In the genomic region with DNA sequence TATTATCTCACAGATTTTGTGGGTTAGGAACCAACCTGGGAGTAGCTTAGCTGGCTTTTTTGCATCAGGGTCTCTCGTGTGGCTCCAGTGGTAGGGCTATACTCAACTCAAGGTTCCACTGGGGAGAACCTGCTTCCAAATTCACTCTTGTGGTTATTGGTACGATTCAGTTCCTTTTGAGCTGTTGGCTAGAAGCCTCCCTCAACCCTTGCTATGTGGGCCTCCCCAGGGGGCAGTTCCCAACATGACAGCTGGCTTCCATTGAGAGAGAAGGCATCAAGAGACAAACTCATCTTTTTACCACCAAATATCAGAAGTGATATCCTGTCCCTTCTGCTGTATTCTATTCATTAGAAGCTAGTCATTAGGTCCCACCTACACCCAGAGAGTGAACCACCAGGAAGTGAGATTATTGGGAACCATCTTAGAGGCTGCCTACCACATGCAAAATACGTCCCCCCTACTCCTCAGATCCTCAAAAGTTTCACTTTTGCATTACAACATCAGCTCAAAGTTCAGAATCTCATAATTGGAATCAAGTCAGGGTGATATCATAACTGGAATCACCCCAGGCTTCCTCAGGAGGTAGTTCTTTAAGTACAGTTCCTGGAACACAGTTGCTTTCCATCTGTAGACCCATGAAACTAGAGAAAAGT, we compare ENCODE assay signal across 22 cellular contexts. TPM values are rescaled to one million over a fixed set of nuclear protein-coding genes. Genes with fewer than 3 reads are reported as not detected.
A peak's percentile ranks its signal among the peaks of the same experiment; 100 is the strongest.
DNase-seq lines count a peak whose midpoint lies in the region; ATAC-seq and TF ChIP-seq lines count a peak whose summit lies in the region.
"Had no signal": no experiment of that assay in that cellular context is flagged by ENCODE, and none has a peak within 500 bp of the region (broad histone marks: within the 10 kb centered on the region; RNA-seq: fewer than 3 reads in every experiment).

No MANE protein-coding gene starts in this region.

- TF ChIP-seq CTCF in fibroblast of the aortic adventitia (IDR thresholded peaks at IDR 0.05; ENCODE audit: insufficient read depth, low read length), result no peak
- TF ChIP-seq CTCF in CD4-positive, alpha-beta T cell (IDR thresholded peaks at IDR 0.05), result no peak

- no peak overlapping the region for H3K4me3 Mint-ChIP-seq in CD4-positive, alpha-beta T cell
- H3K4me3 Mint-ChIP-seq: CD4-positive, alpha-beta memory T cell; T-helper 1 cell treated with Interleukin-12 subunit alpha and Interleukin-12 subunit beta and Interleukin-4 antibody, amounts not matched to agents 30 μg/mL and 1 μg/mL, for 36 hours had no signal

- H3K27me3 ChIP-seq in CD4-positive, alpha-beta T cell (ENCODE audit: control insufficient read depth, insufficient read depth, low read length), result no peaks in the 10 kb centered on the region
- H3K27me3 ChIP-seq: colonic mucosa had no signal

- H3K36me3 Mint-ChIP-seq in CD4-positive, alpha-beta T cell (ENCODE audit: low read depth), result peaks cover 19% of the 10 kb centered on the region

- POLR2A ChIA-PET in CD4-positive, alpha-beta T cell (lab: Charles Lee), result no interaction called here

- ATAC-seq in GM18868 (IDR thresholded peaks at IDR 0.05; ENCODE audit: unreplicated experiment), result peak; percentile 54
- peak; percentile 49 for ATAC-seq in GM21526 (IDR thresholded peaks at IDR 0.05; ENCODE audit: low FRiP score, unreplicated experiment)
- ATAC-seq in HG03469 (IDR thresholded peaks at IDR 0.05; ENCODE audit: unreplicated experiment), result peak; percentile 58
- ATAC-seq in CD4-positive, alpha-beta T cell (ENCODE audit: poor library complexity), result no peak

- H3K27ac ChIP-seq in CD4-positive, alpha-beta T cell (ENCODE audit: low read depth, low read length), result no peak overlapping the region
- H3K27ac ChIP-seq: colonic mucosa, VCaP had no signal

- H3K4me3 ChIP-seq in fibroblast of the aortic adventitia (ENCODE audit: low read depth, low read length), result no peak overlapping the region
- H3K4me3 ChIP-seq: colonic mucosa had no signal

- no peaks in the 10 kb centered on the region for H3K9me3 ChIP-seq in CD4-positive, alpha-beta T cell (ENCODE audit: control insufficient read depth, low read length)
- H3K9me3 ChIP-seq: colonic mucosa had no signal

- intact Hi-C loops in CD4-positive, alpha-beta T cell (cut with DNase I, micrococcal nuclease), result no loop called here

- no peaks in the 10 kb centered on the region for H3K4me1 Mint-ChIP-seq in CD4-positive, alpha-beta T cell (ENCODE audit: low read depth)
- H3K4me1 Mint-ChIP-seq: CD4-positive, alpha-beta memory T cell had no signal

- H3K27ac Mint-ChIP-seq in CD4-positive, alpha-beta T cell, result no peak overlapping the region
- H3K27ac Mint-ChIP-seq: CD4-positive, alpha-beta memory T cell; T-helper 1 cell treated with Interleukin-12 subunit alpha and Interleukin-12 subunit beta and Interleukin-4 antibody, amounts not matched to agents 30 μg/mL and 1 μg/mL, for 36 hours had no signal

- H3K27me3 Mint-ChIP-seq in CD4-positive, alpha-beta T cell, result no peaks in the 10 kb centered on the region
- H3K27me3 Mint-ChIP-seq: CD4-positive, alpha-beta memory T cell had no signal

- no peaks in the 10 kb centered on the region for H3K9me3 Mint-ChIP-seq in CD4-positive, alpha-beta T cell
- H3K9me3 Mint-ChIP-seq: CD4-positive, alpha-beta memory T cell; T-helper 1 cell treated with Interleukin-12 subunit alpha and Interleukin-12 subunit beta and Interleukin-4 antibody, amounts not matched to agents 30 μg/mL and 1 μg/mL, for 36 hours had no signal

- peak; percentile 16 for DNase-seq in fibroblast of the aortic adventitia (ENCODE audit: low read depth)
- DNase-seq in CD4-positive, alpha-beta T cell, result no peak
- DNase-seq in effector CD4-positive, alpha-beta T cell, result no peak
- no peak for DNase-seq in LoVo (ENCODE audit: low spot score)
- DNase-seq: activated CD4-positive, alpha-beta T cell treated with anti-CD3 and anti-CD28 coated beads, Interleukin-2, amount 50 U/mL, for 1 hour; activated CD8-positive, alpha-beta memory T cell treated with anti-CD3 and anti-CD28 coated beads, Interleukin-2, amount 50 U/mL, for 4 hours; activated gamma-delta T cell; CD4-positive, alpha-beta memory T cell; colonic mucosa; DMS 273 treated with DMSO at 0.1 percent for 48 hours; glutamatergic neuron; H7; kidney glomerular epithelial cell; NCI-H1417; NCI-H2107; nucleus accumbens; stimulated activated CD4-positive, alpha-beta T cell treated with anti-CD3 and anti-CD28 coated beads, Interleukin-1b, Interleukin-23, amount 100 ng/mL, for 48 hours had no signal

- CTCF ChIA-PET in CD4-positive, alpha-beta T cell (lab: Charles Lee), result no interaction called here

RNA-seq across cellular contexts. Expression of a gene that starts 31.0 kb away (rescaled TPM):
- 2.9 and 16.8 TPM in 2 replicates for total RNA-seq in fibroblast of the aortic adventitia (ENCODE audit: low replicate concordance)
- under 1 TPM; 0.66 to 0.78 TPM for total RNA-seq in CD4-positive, alpha-beta T cell

RNA-seq across cellular contexts. Expression of a gene that starts 32.0 kb away (rescaled TPM):
- 4.0 and 7.0 TPM in 2 replicates for total RNA-seq in fibroblast of the aortic adventitia (ENCODE audit: low replicate concordance)
- 1 to 10 TPM; 1.6 to 1.8 TPM for total RNA-seq in CD4-positive, alpha-beta T cell
